14 cellular contexts compared by ENCODE assay signal in the genomic region with DNA sequence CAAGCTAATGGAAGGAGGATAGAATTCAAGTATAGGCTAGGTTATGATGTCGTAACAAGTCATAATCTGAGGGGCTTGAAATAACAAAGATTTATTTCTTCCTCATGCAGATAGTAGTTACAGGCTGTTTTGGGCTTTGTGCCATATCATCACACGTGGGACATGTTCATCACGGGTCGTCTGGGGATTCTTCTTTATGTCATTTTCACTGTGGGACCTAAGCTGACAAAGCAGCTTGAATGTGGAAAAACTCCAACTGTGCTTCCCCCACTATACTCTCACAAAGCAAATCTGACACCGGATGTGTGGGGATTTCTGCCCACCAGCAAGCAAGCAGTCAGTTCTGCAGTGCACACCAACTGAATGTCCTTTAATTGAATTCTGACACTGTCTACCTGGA.
DNase-seq lines count a peak whose midpoint lies in the region; ATAC-seq, FAIRE-seq and TF ChIP-seq lines count a peak whose summit lies in the region.
"Had no signal": no experiment of that assay in that cellular context is flagged by ENCODE, and none has a peak within 500 bp of the region (broad histone marks: within the 10 kb centered on the region; RNA-seq: fewer than 3 reads in every experiment).

No MANE protein-coding gene starts in this region.

- POLR2A ChIA-PET in K562 (lab: Yijun Ruan, JAX) = interaction anchor here (0.7 kb wide), 1 partner anchor 193 kb away, joined by 3 read pairs; no protein-coding TSS in a partner anchor
- POLR2A ChIA-PET in activated CD4-positive, alpha-beta memory T cell treated with anti-CD3 and anti-CD28 coated beads, Interleukin-2, amount 10 ng/mL, durations not matched to agents 7 days and 5 days (lab: Charles Lee) = no interaction called here

- intact Hi-C loops in K562 (cut with micrococcal nuclease) = no loop called here

- CTCF ChIA-PET in K562 (lab: Yijun Ruan, JAX; ENCODE audit: low intra/inter-chr PET ratio) = interaction anchor here (0.6 kb wide), 1 partner anchor 429 kb away, joined by 3 read pairs; no protein-coding TSS in a partner anchor
- CTCF ChIA-PET in activated CD4-positive, alpha-beta memory T cell treated with anti-CD3 and anti-CD28 coated beads, Interleukin-2, amount 10 ng/mL, durations not matched to agents 7 days and 5 days (lab: Charles Lee) = no interaction called here

- H3K27ac Mint-ChIP-seq in activated CD4-positive, alpha-beta memory T cell treated with anti-CD3 and anti-CD28 coated beads, Interleukin-2, amount 10 ng/mL, durations not matched to agents 7 days and 5 days = no peak overlapping the region

- H3K4me1 Mint-ChIP-seq in activated CD4-positive, alpha-beta memory T cell treated with anti-CD3 and anti-CD28 coated beads, Interleukin-2, amount 10 ng/mL, durations not matched to agents 7 days and 5 days = peaks cover 10% of the 10 kb centered on the region
- H3K4me1 Mint-ChIP-seq: H9 had no signal

- H2AFZ ChIP-seq in OCI-LY1 (ENCODE audit: low read length) = no peak overlapping the region
- no peak overlapping the region for H2AFZ ChIP-seq in K562 (ENCODE audit: low read depth, low read length)
- H2AFZ ChIP-seq in smooth muscle cell (ENCODE audit: low read depth) = no peak overlapping the region

- no peak for TF ChIP-seq POLR2A in K562 (conservative IDR thresholded peaks at IDR 0.05)

- in situ Hi-C loops in K562 (cut with MboI) = no loop called here

- H3K4me3 ChIP-seq in DOHH2 (ENCODE audit: low read length) (no peak overlapping the region), OCI-LY1 (ENCODE audit: low read depth, low read length, poor library complexity, severe bottlenecking) (no peak overlapping the region), K562 (no peak overlapping the region), smooth muscle cell (no peak overlapping the region)
- H3K4me3 ChIP-seq: Peyer's patch had no signal

- H3K27me3 ChIP-seq in DOHH2 (ENCODE audit: control insufficient read depth, low read length) (no peaks in the 10 kb centered on the region), OCI-LY1 (ENCODE audit: insufficient read depth, low read length) (no peaks in the 10 kb centered on the region), K562 (ENCODE audit: control insufficient read depth in 2 of 2, insufficient read depth in 2 of 2, low read length in 2 of 2) (no peaks in the 10 kb centered on the region), smooth muscle cell (ENCODE audit: low read depth) (no peaks in the 10 kb centered on the region)
- H3K27me3 ChIP-seq: Peyer's patch had no signal

- no peaks in the 10 kb centered on the region for H3K9me3 ChIP-seq in DOHH2 (ENCODE audit: control insufficient read depth, insufficient read depth, low read length)
- no peaks in the 10 kb centered on the region for H3K9me3 ChIP-seq in OCI-LY1 (ENCODE audit: low read length)
- no peaks in the 10 kb centered on the region for H3K9me3 ChIP-seq in K562 (replicated peaks; ENCODE audit: control insufficient read depth, insufficient read depth, low read depth, low read length)
- H3K9me3 ChIP-seq in smooth muscle cell (replicated peaks; ENCODE audit: low read depth) = no peaks in the 10 kb centered on the region
- H3K9me3 ChIP-seq: Peyer's patch had no signal

- no peak for ATAC-seq in K562
- no peak for ATAC-seq in HG03175 (IDR thresholded peaks at IDR 0.05; ENCODE audit: unreplicated experiment)

- H3K27ac ChIP-seq in DOHH2 (ENCODE audit: low read depth, low read length) = no peak overlapping the region
- peak overlapping the region; percentile 90 for H3K27ac ChIP-seq in OCI-LY1 (ENCODE audit: low read depth, low read length, poor library complexity, severe bottlenecking)
- no peak overlapping the region for H3K27ac ChIP-seq in K562 (ENCODE audit: extremely low read depth, low read depth, low read length)
- peak overlapping the region; percentile 96 for H3K27ac ChIP-seq in smooth muscle cell (ENCODE audit: low read depth)
- H3K27ac ChIP-seq: Peyer's patch had no signal

- WGBS in K562 (ENCODE audit: insufficient coverage, low coverage, missing lambda C conversion rate) = 23% methylated on average over 5 of the region's 5 CpGs
- WGBS in smooth muscle cell (ENCODE audit: low lambda C conversion rate) = 56% methylated on average over 5 of the region's 5 CpGs

- no peak for TF ChIP-seq EP300 in K562 (IDR thresholded peaks at IDR 0.05; ENCODE audit: low read length)

- BruUV-seq in K562 (replicated peaks; lab: Mats Ljungman, UMichigan) = no TSS peak

- H3K36me3 Mint-ChIP-seq in activated CD4-positive, alpha-beta memory T cell treated with anti-CD3 and anti-CD28 coated beads, Interleukin-2, amount 10 ng/mL, durations not matched to agents 7 days and 5 days (ENCODE audit: low read depth) = no peaks in the 10 kb centered on the region

- peaks cover 79% of the 10 kb centered on the region for H3K4me1 ChIP-seq in DOHH2 (ENCODE audit: control insufficient read depth, low read length)
- peaks cover 99% of the 10 kb centered on the region for H3K4me1 ChIP-seq in OCI-LY1 (ENCODE audit: insufficient read depth, low read length, severe bottlenecking)
- H3K4me1 ChIP-seq in K562 (replicated peaks in 1 of 2; ENCODE audit: control insufficient read depth in 2 of 2, insufficient read depth in 2 of 2, low read length in 2 of 2) = peaks cover 0 to 7% of the 10 kb centered on the region in 2 experiments; a peak in 3 of 5 replicates
- H3K4me1 ChIP-seq in smooth muscle cell (ENCODE audit: low read depth) = peaks cover 6% of the 10 kb centered on the region
- H3K4me1 ChIP-seq: Peyer's patch had no signal

- H3F3A ChIP-seq in DOHH2 (ENCODE audit: control insufficient read depth, insufficient read depth) (peaks cover 16% of the 10 kb centered on the region), OCI-LY1 (ENCODE audit: insufficient read depth, low read length) (no peaks in the 10 kb centered on the region), smooth muscle cell (ENCODE audit: low read depth) (peaks cover 22% of the 10 kb centered on the region)

- H3K27me3 Mint-ChIP-seq in activated CD4-positive, alpha-beta memory T cell treated with anti-CD3 and anti-CD28 coated beads, Interleukin-2, amount 10 ng/mL, durations not matched to agents 7 days and 5 days = peaks cover 9% of the 10 kb centered on the region

- no peak overlapping the region for H3K4me3 Mint-ChIP-seq in activated CD4-positive, alpha-beta memory T cell treated with anti-CD3 and anti-CD28 coated beads, Interleukin-2, amount 10 ng/mL, durations not matched to agents 7 days and 5 days
- H3K4me3 Mint-ChIP-seq: H9 had no signal

- DNase-seq in K562 (ENCODE audit: extremely low read depth in 1 of 4, low spot score in 3 of 4) = no peak
- no peak for DNase-seq in smooth muscle cell (lab: John Stamatoyannopoulos, UW; ENCODE audit: unreplicated experiment)
- no peak for DNase-seq in activated CD4-positive, CD25-positive, alpha-beta regulatory T cell treated with anti-CD3 and anti-CD28 coated beads, Interleukin-2, amount 50 U/mL, for 72 hours
- DNase-seq in activated CD4-positive, alpha-beta memory T cell treated with anti-CD3 and anti-CD28 coated beads, Interleukin-2, amount 10 ng/mL, durations not matched to agents 7 days and 5 days = no peak
- DNase-seq: H9; NCI-H1436; NCI-H2029 treated with DMSO at 0.1 percent for 48 hours; NCI-H524 treated with DMSO at 0.1 percent for 48 hours; NK-92 treated with Interleukin-12 subunit alpha and Interleukin-12 subunit beta, amount 100 ng/mL, for 24 hours; Peyer's patch had no signal

- no peaks in the 10 kb centered on the region for H4K20me1 ChIP-seq in DOHH2 (ENCODE audit: control insufficient read depth, insufficient read depth, low read depth, low read length)
- H4K20me1 ChIP-seq in OCI-LY1 (ENCODE audit: insufficient read depth, low read length) = no peaks in the 10 kb centered on the region
- no peaks in the 10 kb centered on the region for H4K20me1 ChIP-seq in K562 (replicated peaks; ENCODE audit: control insufficient read depth, insufficient read depth, low read length)
- no peaks in the 10 kb centered on the region for H4K20me1 ChIP-seq in smooth muscle cell (ENCODE audit: low read depth)

- H3K9me1 ChIP-seq in K562 (ENCODE audit: control insufficient read depth, insufficient read depth, low read length) = no peaks in the 10 kb centered on the region

- H3K79me2 ChIP-seq in DOHH2 (ENCODE audit: control insufficient read depth, low read length) (peaks cover 68% of the 10 kb centered on the region), OCI-LY1 (ENCODE audit: insufficient read depth, low read length) (peaks cover 9% of the 10 kb centered on the region; the same call in 1 of the 2 replicates), K562 (ENCODE audit: control insufficient read depth, insufficient read depth, low read length) (no peaks in the 10 kb centered on the region), smooth muscle cell (ENCODE audit: low read depth) (no peaks in the 10 kb centered on the region)

- peaks cover 30% of the 10 kb centered on the region for H3K36me3 ChIP-seq in DOHH2 (ENCODE audit: control insufficient read depth, low read length)
- peaks cover 32% of the 10 kb centered on the region; the same call in 1 of the 2 replicates for H3K36me3 ChIP-seq in OCI-LY1 (ENCODE audit: insufficient read depth, low read length)
- no peaks in the 10 kb centered on the region; the same call in 2 of the 3 replicates for H3K36me3 ChIP-seq in K562 (ENCODE audit: control insufficient read depth, insufficient read depth, low read length)
- H3K36me3 ChIP-seq in smooth muscle cell (ENCODE audit: low read depth) = no peaks in the 10 kb centered on the region
- H3K36me3 ChIP-seq: Peyer's patch had no signal

- H3K9ac ChIP-seq in OCI-LY1 (ENCODE audit: low read length) = peak overlapping the region; percentile 36; the same call in 1 of the 2 replicates
- no peak overlapping the region for H3K9ac ChIP-seq in K562 (ENCODE audit: insufficient read depth in 1 of 2, low read depth in 2 of 2, low read length in 2 of 2)
- H3K9ac ChIP-seq in smooth muscle cell (ENCODE audit: low read depth) = no peak overlapping the region

- H3K9me2 ChIP-seq in DOHH2 (replicated peaks; ENCODE audit: control insufficient read depth, low read length) = no peaks in the 10 kb centered on the region
- H3K9me2 ChIP-seq in OCI-LY1 (ENCODE audit: low read depth, low read length) = no peaks in the 10 kb centered on the region

- TF ChIP-seq CTCF in DOHH2 (IDR thresholded peaks at IDR 0.05; ENCODE audit: low read depth, low read length, poor library complexity, severe bottlenecking) (no peak), OCI-LY1 (IDR thresholded peaks at IDR 0.05; ENCODE audit: low read length) (no peak), K562 (IDR thresholded peaks at IDR 0.05 in 2 of 3, conservative IDR thresholded peaks at IDR 0.05 in 1 of 3; ENCODE audit: insufficient read depth in 2 of 3, low read depth in 1 of 3, low read length in 3 of 3) (no peak), smooth muscle cell (IDR thresholded peaks at IDR 0.05; ENCODE audit: borderline replicate concordance, insufficient read depth, poor library complexity, severe bottlenecking) (no peak)

- H3K4me2 ChIP-seq in DOHH2 (ENCODE audit: low read length) (peak overlapping the region; percentile 14; the same call in 1 of the 2 replicates), OCI-LY1 (ENCODE audit: low read length) (peak overlapping the region; percentile 30; the same call in 1 of the 2 replicates), K562 (ENCODE audit: insufficient read depth, low read length) (no peak overlapping the region), smooth muscle cell (no peak overlapping the region)

- FAIRE-seq in K562 (lab: Jason Lieb, UNC) = no peak
- FAIRE-seq: GM18507 had no signal

- TF ChIP-seq RAD21 in K562 (CRISPR knock-in tag; conservative IDR thresholded peaks at IDR 0.05 in 1 of 2, IDR thresholded peaks at IDR 0.05 in 1 of 2) = no peak

- H3K9me3 Mint-ChIP-seq in activated CD4-positive, alpha-beta memory T cell treated with anti-CD3 and anti-CD28 coated beads, Interleukin-2, amount 10 ng/mL, durations not matched to agents 7 days and 5 days = no peaks in the 10 kb centered on the region
- H3K9me3 Mint-ChIP-seq: H9 had no signal

Comparison
In these comparisons a context has a peak if more than half of its experiments do, and no peak if none do; other contexts are left out.
1. H3K27ac ChIP-seq: peak in OCI-LY1 (single experiment) and smooth muscle cell (single experiment); none in DOHH2 (single experiment) and K562 (single experiment).
2. H3K4me2 ChIP-seq: peak in DOHH2 (single experiment) and OCI-LY1 (single experiment); none in K562 (single experiment) and smooth muscle cell (single experiment).